In the genomic region with DNA sequence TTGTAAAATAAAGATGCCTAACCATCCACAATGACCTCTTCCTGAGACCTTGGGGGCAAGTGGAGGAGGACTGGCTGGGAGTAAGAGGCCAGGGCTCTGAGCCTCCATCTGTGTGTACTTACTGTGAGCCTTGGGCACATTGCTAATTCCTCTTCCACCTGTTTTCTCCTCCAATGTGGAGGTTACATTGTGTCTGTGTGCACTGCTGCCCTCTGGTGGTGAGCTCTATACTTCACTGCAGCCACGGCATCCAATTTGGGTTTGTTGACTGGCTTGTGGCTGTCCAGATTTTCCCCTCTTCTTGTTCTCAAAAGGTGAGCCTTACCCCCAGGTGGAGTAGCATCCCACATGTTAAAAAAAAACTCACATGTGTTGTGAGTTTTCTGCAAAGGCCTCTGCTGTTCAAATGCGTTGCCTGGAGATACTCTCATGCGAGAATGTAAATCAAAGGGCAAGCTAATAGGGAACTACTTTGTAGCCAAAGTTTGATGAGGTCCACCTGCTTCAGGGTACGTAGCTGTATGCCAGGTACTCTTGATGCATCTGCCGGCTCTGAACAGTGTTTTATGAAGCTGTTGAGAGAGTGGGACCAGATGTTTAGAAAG, we compare ENCODE assay signal across 8 cellular contexts.
DNase-seq lines count a peak whose midpoint lies in the region; ATAC-seq, FAIRE-seq and TF ChIP-seq lines count a peak whose summit lies in the region.

No MANE protein-coding gene starts in this region.

- intact Hi-C loops in pancreas (cut with DNase I): loop anchor here in 2 of 3 donors (5.0 to 10.0 kb wide), 2 partner anchors 298 to 301 kb away; a partner anchor contains a TSS
- intact Hi-C loops in transverse colon (cut with DNase I; ENCODE audit: low total_unique reads): loop anchor here (1.0 to 10.0 kb wide), 2 partner anchors 138 to 304 kb away; a partner anchor contains a TSS

- no peak for TF ChIP-seq EP300 in transverse colon (IDR thresholded peaks at IDR 0.05; ENCODE audit: low read depth)

- TF ChIP-seq CTCF in D721Med (IDR thresholded peaks at IDR 0.05; ENCODE audit: insufficient read depth, missing control alignments) (peak; percentile 88), pancreas (IDR thresholded peaks at IDR 0.05) (peak; percentile 80 to 90 (median 82)), transverse colon (IDR thresholded peaks at IDR 0.05) (peak; percentile 82 to 87 (median 85))

- WGBS in pancreas, 2 donors: 27 to 33% methylated on average over 5 of the region's 5 CpGs
- WGBS in transverse colon (ENCODE audit: low coverage in 1 of 2), 2 donors: 28 to 36% methylated on average over 5 of the region's 5 CpGs

- H3K9me3 ChIP-seq in pancreas (no peaks in the 10 kb centered on the region), transverse colon (no peaks in the 10 kb centered on the region)

- H3K4me3 ChIP-seq in pancreas: no peak overlapping the region
- no peak overlapping the region for H3K4me3 ChIP-seq in transverse colon

- DNase-seq in D721Med (ENCODE audit: insufficient read length, low spot score): peak; percentile 62
- DNase-seq in KG1 (lab: John Stamatoyannopoulos, UW): peak; percentile 33
- peak; percentile 48 to 69 for DNase-seq in SHP77 (lab: John Stamatoyannopoulos, UW)
- peak; percentile 54 for DNase-seq in activated gamma-delta T cell treated with anti-CD3 and anti-CD28 coated beads, Interleukin-2, amount 50 U/mL, for 16 hours (ENCODE audit: low read depth)
- peak; percentile 57 for DNase-seq in germinal center (ENCODE audit: low spot score)
- peak in 5 of 6 donors; percentile 47 to 87 (median 68) for DNase-seq in pancreas
- peak; percentile 69 for DNase-seq in transverse colon

- H3K36me3 ChIP-seq in pancreas (no peaks in the 10 kb centered on the region), transverse colon (no peaks in the 10 kb centered on the region)

- peak; percentile 82 for ATAC-seq in GM21515 (IDR thresholded peaks at IDR 0.05; ENCODE audit: unreplicated experiment)
- ATAC-seq in pancreas: peak; percentile 64 to 98 (median 92)

- FAIRE-seq in D721Med (lab: Jason Lieb, UNC) (no peak), pancreas (lab: Jason Lieb, UNC) (no peak)

- in situ Hi-C loops in transverse colon (cut with MboI; ENCODE audit: low pct_ligation_motif_present in 1 of 4, low pct_unique_long_range_greater_than_20kb in 1 of 4, low sequenced_read_pairs in 3 of 4): loop anchor here (5.0 to 25.0 kb wide), 3 partner anchors 298 to 576 kb away; a partner anchor contains a TSS

- H3K27me3 ChIP-seq in pancreas (no peaks in the 10 kb centered on the region), transverse colon (peaks cover 8% of the 10 kb centered on the region)

- H3K27ac ChIP-seq in pancreas (no peak overlapping the region), transverse colon (no peak overlapping the region)

- no peak for TF ChIP-seq POLR2A in transverse colon (IDR thresholded peaks at IDR 0.05)

- no peaks in the 10 kb centered on the region for H3K4me1 ChIP-seq in pancreas
- H3K4me1 ChIP-seq in transverse colon: no peaks in the 10 kb centered on the region
